ENCODE assay signal across 8 cellular contexts in the genomic region with DNA sequence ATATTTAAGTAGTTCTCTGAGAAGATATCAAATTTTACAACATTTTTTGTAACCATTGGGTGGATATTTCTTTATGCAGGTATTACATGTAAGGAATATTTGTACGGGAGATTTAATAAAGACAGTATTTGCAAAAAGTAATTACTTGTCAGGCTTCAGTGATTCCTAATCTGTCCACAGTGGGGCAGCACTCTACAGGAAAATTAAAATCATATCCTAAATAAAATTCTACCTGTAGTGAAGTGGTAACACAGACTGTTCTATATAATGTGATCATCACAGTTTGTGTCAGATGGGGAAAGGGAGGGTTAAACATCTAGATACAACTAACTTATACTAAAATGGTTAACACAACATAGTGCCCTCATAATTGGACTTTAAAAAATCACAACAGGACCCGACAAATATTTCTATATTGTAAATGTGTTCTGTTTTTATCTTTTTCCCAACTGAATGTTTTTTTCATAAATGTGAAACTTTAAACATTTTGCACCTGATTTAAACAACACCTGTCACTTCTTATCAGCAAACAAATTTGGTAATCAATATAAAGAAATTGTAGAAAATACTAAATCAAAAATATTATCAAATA.
DNase-seq lines count a peak whose midpoint lies in the region; ATAC-seq and TF ChIP-seq lines count a peak whose summit lies in the region.

No MANE protein-coding gene starts in this region.

- no peak overlapping the region for H2BK120ac ChIP-seq in trophoblast cell (ENCODE audit: insufficient read depth, low read length, poor library complexity)

- peak; percentile 15 for DNase-seq in DMS153 (lab: John Stamatoyannopoulos, UW)
- peak; percentile 27 for DNase-seq in GM20000 (ENCODE audit: low spot score)
- peak; percentile 46 for DNase-seq in NCI-H146 treated with DMSO at 0.1 percent for 48 hours (lab: John Stamatoyannopoulos, UW; ENCODE audit: unreplicated experiment)
- peak; percentile 53 for DNase-seq in WTC11 (ENCODE audit: low spot score)
- peak; percentile 51 for DNase-seq in fibroblast of mammary gland (ENCODE audit: low read depth)
- peak; percentile 16 to 74 for DNase-seq in trophoblast cell

- no peak overlapping the region for H3K9ac ChIP-seq in trophoblast cell (ENCODE audit: low read length)

- no peak overlapping the region for H2AK5ac ChIP-seq in trophoblast cell (ENCODE audit: low read length)

- no peaks in the 10 kb centered on the region for H3K27me3 ChIP-seq in trophoblast cell (ENCODE audit: insufficient read depth, low read length)

- H4K8ac ChIP-seq in trophoblast cell (ENCODE audit: low read depth, low read length), result no peak overlapping the region

- H3K27ac Mint-ChIP-seq in WTC11, result no peak overlapping the region

- WGBS in trophoblast cell (ENCODE audit: extremely low coverage, insufficient coverage, insufficient read length), result no CpG with 5 or more reads among the region's 2 CpGs

- no peaks in the 10 kb centered on the region for H3K79me1 ChIP-seq in trophoblast cell (ENCODE audit: low read length)

- no peaks in the 10 kb centered on the region for H3K36me3 ChIP-seq in trophoblast cell (ENCODE audit: control insufficient read depth in 1 of 2, insufficient read depth in 2 of 2, low read length in 2 of 2)

- TF ChIP-seq CTCF in GM20000 (IDR thresholded peaks at IDR 0.05; ENCODE audit: extremely low read depth, missing control alignments) (peak; percentile 33), WTC11 (IDR thresholded peaks at IDR 0.05) (peak; percentile 51), fibroblast of mammary gland (conservative IDR thresholded peaks at IDR 0.05; ENCODE audit: control insufficient read depth, insufficient read depth, low read depth, low read length) (peak; percentile 56)

- no peak overlapping the region for H2BK12ac ChIP-seq in trophoblast cell (ENCODE audit: low read length)

- peaks cover 12% of the 10 kb centered on the region for H3K9me3 Mint-ChIP-seq in WTC11

- no peak overlapping the region for H3K4ac ChIP-seq in trophoblast cell (ENCODE audit: low read depth, low read length)

- no peak overlapping the region for H3K27ac ChIP-seq in trophoblast cell (ENCODE audit: low read depth, low read length)

- H3K4me2 ChIP-seq in trophoblast cell (ENCODE audit: low read length), result no peak overlapping the region

- H4K12ac ChIP-seq in trophoblast cell (ENCODE audit: low read depth, low read length), result no peak overlapping the region

- H3K4me3 Mint-ChIP-seq in WTC11, result no peak overlapping the region

- H4K91ac ChIP-seq in trophoblast cell (ENCODE audit: low read depth, low read length), result no peak overlapping the region

- no peaks in the 10 kb centered on the region for H3K27me3 Mint-ChIP-seq in WTC11 (ENCODE audit: low read depth)

- ATAC-seq in WTC11 (peak; percentile 60), GM19463 (IDR thresholded peaks at IDR 0.05; ENCODE audit: unreplicated experiment) (no peak), GM18867 (IDR thresholded peaks at IDR 0.05; ENCODE audit: unreplicated experiment) (no peak)

- no peaks in the 10 kb centered on the region for H3K9me3 ChIP-seq in trophoblast cell (ENCODE audit: insufficient read depth, low read depth, low read length)

- POLR2A ChIA-PET in WTC11 (lab: Charles Lee), result no interaction called here

- H3K79me2 ChIP-seq in trophoblast cell (ENCODE audit: control insufficient read depth, insufficient read depth, low read length, poor library complexity), result no peaks in the 10 kb centered on the region

- H3K4me3 ChIP-seq in fibroblast of mammary gland (ENCODE audit: control insufficient read depth, low read depth, low read length) (no peak overlapping the region), trophoblast cell (ENCODE audit: low read depth, low read length) (no peak overlapping the region)

- H3K14ac ChIP-seq in trophoblast cell (ENCODE audit: low read length), result no peak overlapping the region

- H3K4me1 Mint-ChIP-seq in WTC11, result no peaks in the 10 kb centered on the region

- H3K4me1 ChIP-seq in trophoblast cell (ENCODE audit: control insufficient read depth in 1 of 2, insufficient read depth in 2 of 2, low read length in 2 of 2), result no peaks in the 10 kb centered on the region

- no peaks in the 10 kb centered on the region for H3K36me3 Mint-ChIP-seq in WTC11

- no peak overlapping the region for H3K18ac ChIP-seq in trophoblast cell (ENCODE audit: low read length)

- H2AFZ ChIP-seq in trophoblast cell (ENCODE audit: insufficient read depth, low read length, poor library complexity), result no peak overlapping the region

- H2BK5ac ChIP-seq in trophoblast cell (ENCODE audit: low read depth, low read length, poor library complexity), result no peak overlapping the region

- no peak overlapping the region for H3K23ac ChIP-seq in trophoblast cell (ENCODE audit: low read length)

- CTCF ChIA-PET in WTC11 (lab: Charles Lee), result no interaction called here

TF ChIP-seq in WTC11, 78 proteins besides CTCF, POLR2A, EP300 and RAD21:
- TF ChIP-seq SP1 (CRISPR knock-in tag; conservative IDR thresholded peaks at IDR 0.05) (no peak), MYBL2 (CRISPR knock-in tag; IDR thresholded peaks at IDR 0.05) (no peak), NFE2L1 (CRISPR knock-in tag; IDR thresholded peaks at IDR 0.05) (no peak), FOXJ3 (CRISPR knock-in tag; IDR thresholded peaks at IDR 0.05; ENCODE audit: borderline replicate concordance) (no peak)
- TF ChIP-seq, protein P1, sequence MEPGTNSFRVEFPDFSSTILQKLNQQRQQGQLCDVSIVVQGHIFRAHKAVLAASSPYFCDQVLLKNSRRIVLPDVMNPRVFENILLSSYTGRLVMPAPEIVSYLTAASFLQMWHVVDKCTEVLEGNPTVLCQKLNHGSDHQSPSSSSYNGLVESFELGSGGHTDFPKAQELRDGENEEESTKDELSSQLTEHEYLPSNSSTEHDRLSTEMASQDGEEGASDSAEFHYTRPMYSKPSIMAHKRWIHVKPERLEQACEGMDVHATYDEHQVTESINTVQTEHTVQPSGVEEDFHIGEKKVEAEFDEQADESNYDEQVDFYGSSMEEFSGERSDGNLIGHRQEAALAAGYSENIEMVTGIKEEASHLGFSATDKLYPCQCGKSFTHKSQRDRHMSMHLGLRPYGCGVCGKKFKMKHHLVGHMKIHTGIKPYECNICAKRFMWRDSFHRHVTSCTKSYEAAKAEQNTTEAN (CRISPR knock-in tag; IDR thresholded peaks at IDR 0.05), result no peak
TF ChIP-seq in WTC11: peak in this region for 0.
